In genomic region chr13:110914293-110915056, GRCh38 we compare ENCODE assay signal across 8 cellular contexts. TPM values are rescaled to one million over a fixed set of nuclear protein-coding genes. Genes with fewer than 3 reads are reported as not detected.
DNase-seq lines count a peak whose midpoint lies in the region; ATAC-seq and TF ChIP-seq lines count a peak whose summit lies in the region.

No MANE protein-coding gene starts in this region.

- H2AFZ ChIP-seq in neuron (ENCODE audit: low read depth, low read length) = peak overlapping the region; percentile 64

- peak overlapping the region; percentile 99 for H3K9ac ChIP-seq in HUES48 (ENCODE audit: low read depth, low read length)

- ATAC-seq in GM21390 (IDR thresholded peaks at IDR 0.05; ENCODE audit: unreplicated experiment) (peak; percentile 36), RWPE2 (ENCODE audit: low read depth) (peak; percentile 28), foreskin keratinocyte (peak; percentile 6)

- H3K27me3 ChIP-seq in HUES48 (ENCODE audit: control insufficient read depth, insufficient read depth, low read length) = no peaks in the 10 kb centered on the region
- H3K27me3 ChIP-seq in RWPE2 (ENCODE audit: insufficient read depth, poor library complexity, severe bottlenecking) = no peaks in the 10 kb centered on the region
- no peaks in the 10 kb centered on the region for H3K27me3 ChIP-seq in foreskin keratinocyte
- H3K27me3 ChIP-seq in neuron (ENCODE audit: insufficient read depth, low read length) = no peaks in the 10 kb centered on the region

- H3K27ac ChIP-seq in HUES48 (ENCODE audit: low read depth, low read length) (peak overlapping the region; percentile 98), RWPE2 (ENCODE audit: poor library complexity, severe bottlenecking) (peak overlapping the region; percentile 91), foreskin keratinocyte (peak overlapping the region; percentile 83)

- H3K4me3 ChIP-seq in HUES48 (ENCODE audit: low read depth, low read length) = peak overlapping the region; percentile 98
- H3K4me3 ChIP-seq in RWPE2 (ENCODE audit: severe bottlenecking) = peak overlapping the region; percentile 98
- H3K4me3 ChIP-seq in neuron (ENCODE audit: low read length) = peak overlapping the region; percentile 98

- H3K9me3 ChIP-seq in HUES48 (ENCODE audit: control insufficient read depth, insufficient read depth, low read length) = no peaks in the 10 kb centered on the region
- H3K9me3 ChIP-seq in RWPE2 (ENCODE audit: severe bottlenecking) = no peaks in the 10 kb centered on the region
- no peaks in the 10 kb centered on the region for H3K9me3 ChIP-seq in neuron (ENCODE audit: low read length)

- H3K36me3 ChIP-seq in HUES48 (ENCODE audit: control insufficient read depth, insufficient read depth, low read length) (peaks cover 13% of the 10 kb centered on the region), RWPE2 (ENCODE audit: low read depth) (peaks cover 21% of the 10 kb centered on the region), neuron (ENCODE audit: insufficient read depth, low read length) (peaks cover 13% of the 10 kb centered on the region)

- DNase-seq in DMS79 (lab: John Stamatoyannopoulos, UW) (peak; percentile 83), RWPE2 (ENCODE audit: low spot score) (no peak), foreskin keratinocyte (peak in 1 of 2 donors; percentile 38), stromal cell of bone marrow (ENCODE audit: low read depth) (peak; percentile 35)
- DNase-seq in activated effector memory CD4-positive, alpha-beta T cell treated with anti-CD3 and anti-CD28 coated beads, Interleukin-2, amount 50 U/mL, for 16 hours = peak; percentile 90

- peaks cover 31% of the 10 kb centered on the region for H3K4me1 ChIP-seq in HUES48 (ENCODE audit: control insufficient read depth, insufficient read depth, low read length)
- H3K4me1 ChIP-seq in RWPE2 (ENCODE audit: insufficient read depth, poor library complexity, severe bottlenecking) = peaks cover 23% of the 10 kb centered on the region
- peaks cover 18% of the 10 kb centered on the region for H3K4me1 ChIP-seq in foreskin keratinocyte
- H3K4me1 ChIP-seq in neuron (ENCODE audit: insufficient read depth, low read length) = peaks cover 27% of the 10 kb centered on the region

- TF ChIP-seq CTCF in RWPE2 (IDR thresholded peaks at IDR 0.05; ENCODE audit: poor library complexity, severe bottlenecking) (no peak), foreskin keratinocyte (conservative IDR thresholded peaks at IDR 0.05) (no peak)

RNA-seq across cellular contexts. Expression of gene ANKRD10, which starts 0.4 kb away (rescaled TPM):
- 29.5 and 32.9 TPM in 2 replicates for total RNA-seq in foreskin keratinocyte
- 11.0 and 13.3 TPM in 2 replicates for polyA plus RNA-seq in foreskin keratinocyte
